In the genomic region with DNA sequence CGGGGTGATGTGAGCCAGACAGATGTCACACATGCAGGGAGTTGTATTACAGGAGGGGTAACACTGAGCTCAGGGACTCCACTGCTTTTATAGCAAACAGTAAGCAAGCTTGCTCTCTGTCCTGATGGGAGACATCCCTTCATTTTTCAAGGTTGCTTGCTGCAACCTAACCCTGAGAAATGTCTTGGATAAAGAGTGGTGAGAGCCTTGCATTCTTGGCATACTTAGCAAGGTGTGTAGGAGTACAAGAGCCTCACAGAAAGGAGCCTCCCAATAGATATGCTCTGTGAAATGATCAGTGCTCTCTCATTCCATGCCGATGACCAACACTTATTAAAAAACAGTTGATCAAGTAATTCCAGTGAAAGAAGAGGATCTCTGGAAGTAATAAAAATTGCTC, we compare ENCODE assay signal across 27 cellular contexts. TPM values are rescaled to one million over a fixed set of nuclear protein-coding genes. Genes with fewer than 3 reads are reported as not detected.
A peak's percentile ranks its signal among the peaks of the same experiment; 100 is the strongest.
DNase-seq lines count a peak whose midpoint lies in the region; ATAC-seq, FAIRE-seq and TF ChIP-seq lines count a peak whose summit lies in the region.
"Had no signal": no experiment of that assay in that cellular context is flagged by ENCODE, and none has a peak within 500 bp of the region (broad histone marks: within the 10 kb centered on the region; RNA-seq: fewer than 3 reads in every experiment).

No MANE protein-coding gene starts in this region.

- H3K14ac ChIP-seq in mesenchymal stem cell (ENCODE audit: low read length in 2 of 2), result no peak overlapping the region

- no peaks in the 10 kb centered on the region for H3K9me2 ChIP-seq in Karpas-422 (replicated peaks; ENCODE audit: insufficient read depth, low read length)

- no peak overlapping the region for H4K91ac ChIP-seq in mesenchymal stem cell (ENCODE audit: low read length)

- no peak overlapping the region for H2AK5ac ChIP-seq in mesenchymal stem cell (ENCODE audit: low read length, severe bottlenecking)

- ATAC-seq in HG03139 (IDR thresholded peaks at IDR 0.05; ENCODE audit: unreplicated experiment), result no peak
- ATAC-seq: natural killer cell, Panc1, T-cell had no signal

- H3K9me3 ChIP-seq in Karpas-422 (ENCODE audit: low read length) (no peaks in the 10 kb centered on the region), mesenchymal stem cell (ENCODE audit: control insufficient read depth, low read length) (peaks cover 13% of the 10 kb centered on the region), SJCRH30 (replicated peaks) (no peaks in the 10 kb centered on the region)
- H3K9me3 ChIP-seq: A549, adrenal gland, vagina had no signal

- H2BK5ac ChIP-seq in mesenchymal stem cell (ENCODE audit: low read depth, low read length, poor library complexity, severe bottlenecking), result no peak overlapping the region

- H2BK12ac ChIP-seq in mesenchymal stem cell (ENCODE audit: low read length in 2 of 2), result no peak overlapping the region

- no peaks in the 10 kb centered on the region for H3K79me2 ChIP-seq in Karpas-422 (ENCODE audit: low read length)

- H3K27me3 ChIP-seq in Karpas-422 (ENCODE audit: low read length), result no peaks in the 10 kb centered on the region
- H3K27me3 ChIP-seq in mesenchymal stem cell (ENCODE audit: control insufficient read depth in 1 of 2, insufficient read depth in 1 of 2, low read length in 2 of 2), result no peaks in the 10 kb centered on the region
- H3K27me3 ChIP-seq in SJCRH30, result no peaks in the 10 kb centered on the region
- H3K27me3 ChIP-seq: adrenal gland, cardiac muscle cell, vagina had no signal

- no peak for TF ChIP-seq CTCF in cardiac fibroblast (IDR thresholded peaks at IDR 0.05; ENCODE audit: low read depth, low read length)

- H2AFZ ChIP-seq in Karpas-422 (ENCODE audit: low read length), result no peak overlapping the region
- H2AFZ ChIP-seq in mesenchymal stem cell (ENCODE audit: low read depth, low read length), result no peak overlapping the region

- H3K9ac ChIP-seq in Karpas-422 (ENCODE audit: low read length), result no peak overlapping the region
- H3K9ac ChIP-seq in mesenchymal stem cell (ENCODE audit: low read length), result no peak overlapping the region

- peaks cover 7% of the 10 kb centered on the region for H3K4me1 ChIP-seq in Karpas-422 (ENCODE audit: low read length)
- H3K4me1 ChIP-seq in mesenchymal stem cell (ENCODE audit: control insufficient read depth, insufficient read depth, low read depth, low read length), result peaks cover 3% of the 10 kb centered on the region
- H3K4me1 ChIP-seq in SJCRH30, result peaks cover 2% of the 10 kb centered on the region; the same call in 1 of the 2 replicates
- H3K4me1 ChIP-seq: adrenal gland, vagina had no signal

- no peak overlapping the region for H3K27ac ChIP-seq in Karpas-422 (ENCODE audit: low read length)
- peak overlapping the region; percentile 2 for H3K27ac ChIP-seq in mesenchymal stem cell (ENCODE audit: low read length, poor library complexity, severe bottlenecking)
- no peak overlapping the region for H3K27ac ChIP-seq in SJCRH30
- H3K27ac ChIP-seq: adrenal gland, cardiac muscle cell, vagina had no signal

- peak; percentile 37 for DNase-seq in EL
- peak; percentile 10 for DNase-seq in Karpas-422
- peak; percentile 12 to 41 for DNase-seq in cardiac fibroblast (ENCODE audit: low read depth in 2 of 2)
- no peak for DNase-seq in mesenchymal stem cell
- no peak for DNase-seq in RPMI8226
- DNase-seq in SJCRH30, result no peak
- DNase-seq in H54 (ENCODE audit: insufficient read length, low spot score), result no peak
- DNase-seq: activated CD4-positive, alpha-beta T cell treated with anti-CD3 and anti-CD28 coated beads, Interleukin-2, amount 50 U/mL, for 4 hours; activated naive CD4-positive, alpha-beta T cell treated with anti-CD3 and anti-CD28 coated beads for 36 hours; adrenal gland; CD8-positive, alpha-beta memory T cell; cortex of kidney; endodermal cell; HCEC 1CT; islet precursor cell; natural killer cell; NCI-H1105 treated with DMSO at 0.1 percent for 48 hours; NCI-H2029; NCI-H526 treated with DMSO at 0.1 percent for 48 hours; T-cell had no signal

- no peaks in the 10 kb centered on the region for H3K36me3 ChIP-seq in Karpas-422 (ENCODE audit: insufficient read depth, low read length)
- peaks cover 0 to 7% of the 10 kb centered on the region in 2 experiments for H3K36me3 ChIP-seq in mesenchymal stem cell (ENCODE audit: control insufficient read depth in 1 of 2, insufficient read depth in 2 of 2, low read depth in 1 of 2, low read length in 2 of 2)
- no peaks in the 10 kb centered on the region for H3K36me3 ChIP-seq in SJCRH30
- H3K36me3 ChIP-seq: adrenal gland, cardiac muscle cell, vagina had no signal

- no peak overlapping the region for H2BK120ac ChIP-seq in mesenchymal stem cell (ENCODE audit: low read depth, low read length)

- no peaks in the 10 kb centered on the region for H4K20me1 ChIP-seq in Karpas-422 (ENCODE audit: insufficient read depth, low read depth, low read length)

- no peak overlapping the region for H3K4ac ChIP-seq in mesenchymal stem cell (ENCODE audit: low read depth in 1 of 2, low read length in 2 of 2)

- no peaks in the 10 kb centered on the region for H3K79me1 ChIP-seq in mesenchymal stem cell (replicated peaks; ENCODE audit: low read length, poor library complexity, severe bottlenecking)

- H3K23ac ChIP-seq in mesenchymal stem cell (ENCODE audit: low read length in 2 of 2), result no peak overlapping the region

- no peak for TF ChIP-seq POLR2A in H54 (IDR thresholded peaks at IDR 0.05; ENCODE audit: low read depth, low read length)

- no peak for FAIRE-seq in H54 (lab: Jason Lieb, UNC)
- FAIRE-seq: A549 had no signal

- no peak overlapping the region for H4K8ac ChIP-seq in mesenchymal stem cell (ENCODE audit: low read length)

- no peak overlapping the region for H3K4me3 ChIP-seq in Karpas-422 (ENCODE audit: low read length)
- no peak overlapping the region for H3K4me3 ChIP-seq in cardiac fibroblast (replicated peaks in 1 of 2; ENCODE audit: low read depth in 2 of 2, low read length in 2 of 2)
- H3K4me3 ChIP-seq in mesenchymal stem cell (ENCODE audit: insufficient read depth in 1 of 2, low read depth in 1 of 2, low read length in 2 of 2), result no peak overlapping the region
- H3K4me3 ChIP-seq in SJCRH30, result no peak overlapping the region
- H3K4me3 ChIP-seq: A549, adrenal gland, cardiac muscle cell, vagina had no signal

- WGBS in mesenchymal stem cell, result no CpG with 5 or more reads among the region's 2 CpGs

- H3K4me2 ChIP-seq in Karpas-422 (ENCODE audit: low read depth, low read length, poor library complexity, severe bottlenecking) (no peak overlapping the region), mesenchymal stem cell (ENCODE audit: low read length, poor library complexity, severe bottlenecking) (no peak overlapping the region)
- H3K4me2 ChIP-seq: A549 had no signal

- no peak overlapping the region for H3K18ac ChIP-seq in mesenchymal stem cell (ENCODE audit: low read depth in 1 of 2, low read length in 2 of 2)

- no peak overlapping the region for H2BK15ac ChIP-seq in mesenchymal stem cell (ENCODE audit: low read depth, poor library complexity, severe bottlenecking)

RNA-seq across cellular contexts. Expression of a gene that starts 8.1 kb away (rescaled TPM):
- total RNA-seq in Karpas-422 (2014; rRNA removed; shearing (Covaris generic); ENCODE audit: low replicate concordance), result 2.1 TPM in 1 of 2 replicates, not detected in the other
- polyA plus RNA-seq in mesenchymal stem cell (2013, experiment 1 of 2), result 0.55 TPM
- polyA plus RNA-seq in mesenchymal stem cell (2013, experiment 2 of 2), result 0.42 TPM
- 0.53 and 0.81 TPM in 2 replicates for total RNA-seq in SJCRH30 (2014; rRNA removed; shearing (Covaris generic))
- total RNA-seq: cardiac muscle cell, natural killer cell, vagina had no signal
- polyA plus RNA-seq: CD8-positive, alpha-beta memory T cell had no signal

RNA-seq across cellular contexts. Expression of a gene that starts 8.2 kb away (rescaled TPM):
- 6.4 and 16.8 TPM in 2 replicates for total RNA-seq in Karpas-422 (2014; rRNA removed; shearing (Covaris generic); ENCODE audit: low replicate concordance)
- 13.6 TPM for polyA plus RNA-seq in mesenchymal stem cell (2013, experiment 1 of 2)
- 14.8 TPM for polyA plus RNA-seq in mesenchymal stem cell (2013, experiment 2 of 2)
- 2.2 and 2.5 TPM in 2 replicates for total RNA-seq in SJCRH30 (2014; rRNA removed; shearing (Covaris generic))

RNA-seq across cellular contexts. Expression of a gene that starts 30.4 kb away (rescaled TPM):
- 3.4 and 13.5 TPM in 2 replicates for total RNA-seq in Karpas-422 (2014; rRNA removed; shearing (Covaris generic); ENCODE audit: low replicate concordance)
- polyA plus RNA-seq in mesenchymal stem cell (2013, experiment 1 of 2), result 41.1 TPM
- 39.5 TPM for polyA plus RNA-seq in mesenchymal stem cell (2013, experiment 2 of 2)
- 38.6 and 42.1 TPM in 2 replicates for total RNA-seq in SJCRH30 (2014; rRNA removed; shearing (Covaris generic))
- polyA plus RNA-seq: CD8-positive, alpha-beta memory T cell had no signal

RNA-seq across cellular contexts. Expression of a gene that starts 38.9 kb away (rescaled TPM):
- 181 and 285 TPM in 2 replicates for total RNA-seq in Karpas-422 (2014; rRNA removed; shearing (Covaris generic); ENCODE audit: low replicate concordance)
- polyA plus RNA-seq in mesenchymal stem cell (2013, experiment 1 of 2), result 211 TPM
- polyA plus RNA-seq in mesenchymal stem cell (2013, experiment 2 of 2), result 225 TPM
- 357 and 360 TPM in 2 replicates for total RNA-seq in SJCRH30 (2014; rRNA removed; shearing (Covaris generic))

RNA-seq across cellular contexts. Expression of a gene that starts 59.8 kb away (rescaled TPM):
- total RNA-seq in Karpas-422 (2014; rRNA removed; shearing (Covaris generic); ENCODE audit: low replicate concordance), result 0.25 TPM in 1 of 2 replicates, not detected in the other
- polyA plus RNA-seq in mesenchymal stem cell (2013, experiment 1 of 2), result 0.76 TPM
- polyA plus RNA-seq in mesenchymal stem cell (2013, experiment 2 of 2), result 0.52 TPM
- total RNA-seq in SJCRH30 (2014; rRNA removed; shearing (Covaris generic)), result not detected in 2 replicates
- total RNA-seq: B cell; CD8-positive, alpha-beta memory T cell; MCF 10A had no signal
- polyA plus RNA-seq: CD8-positive, alpha-beta memory T cell had no signal

Comparison
In these comparisons a context has a peak if more than half of its experiments do, and no peak if none do; other contexts are left out.
1. DNase-seq: peak in EL (single experiment), Karpas-422 (single experiment) and cardiac fibroblast (2 of 2); none in mesenchymal stem cell (single experiment), RPMI8226 (single experiment), SJCRH30 (0 of 2) and H54 (single experiment).